8 cellular contexts compared by ENCODE assay signal in the genomic region with DNA sequence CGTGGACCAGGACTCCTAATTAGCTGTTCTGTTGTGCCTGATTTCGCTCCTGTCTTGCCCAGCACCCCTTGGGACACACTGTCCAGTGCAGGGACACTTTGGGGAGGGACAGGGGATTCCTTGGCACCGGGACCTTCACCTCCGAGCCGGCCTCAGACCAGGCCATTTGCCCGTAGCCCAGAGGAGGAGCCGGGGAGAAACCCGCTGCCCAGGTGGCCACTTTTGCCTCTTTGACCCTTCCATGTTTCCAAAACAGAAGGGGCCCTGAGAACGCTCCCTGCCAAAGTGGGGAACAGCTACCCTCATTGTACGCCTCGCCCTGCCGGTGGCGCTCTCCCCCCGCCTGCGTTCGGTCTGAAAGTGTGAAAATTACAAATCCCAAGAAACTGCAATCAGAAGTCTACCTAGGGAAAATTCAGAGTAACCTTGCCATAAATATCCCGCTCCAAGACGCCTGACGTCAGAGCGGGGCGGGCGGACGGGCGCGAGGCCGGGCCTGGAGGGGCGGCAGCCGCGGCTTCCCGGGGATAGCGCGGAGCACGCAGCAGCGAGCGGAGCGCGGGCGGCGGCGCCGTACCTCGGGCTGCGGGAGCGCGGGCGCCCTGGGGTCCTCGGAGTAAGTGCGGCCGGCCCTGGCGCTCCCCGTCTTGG. TPM values are rescaled to one million over a fixed set of nuclear protein-coding genes. Genes with fewer than 3 reads are reported as not detected.
A peak's percentile ranks its signal among the peaks of the same experiment; 100 is the strongest.
DNase-seq lines count a peak whose midpoint lies in the region; ATAC-seq and TF ChIP-seq lines count a peak whose summit lies in the region.
"Had no signal": no experiment of that assay in that cellular context is flagged by ENCODE, and none has a peak within 500 bp of the region (broad histone marks: within the 10 kb centered on the region; RNA-seq: fewer than 3 reads in every experiment).

A gene (plus strand): TSS at position 527 of the 651 bp plus-strand sequence. CDS start 63,927 bp downstream, outside the sequence.

- CTCF ChIA-PET in IMR-90 (lab: Yijun Ruan, JAX) = interaction anchor here (0.6 to 1.7 kb wide), 8 partner anchors 8 to 927 kb away, joined by 3 to 12 read pairs (median 4); no protein-coding TSS in a partner anchor

- H3K56ac ChIP-seq in IMR-90 (ENCODE audit: extremely low read depth, insufficient read depth, low read length) = no peak within 1 kb of the TSS

- in situ Hi-C loops in IMR-90 (cut with MboI; ENCODE audit: low sequenced_read_pairs) = no loop called here
- in situ Hi-C loops in astrocyte of the spinal cord (cut with HindIII; ENCODE audit: low sequenced_read_pairs) = no loop called here

- H4K20me1 ChIP-seq in IMR-90 (ENCODE audit: insufficient read depth, low read length) = no peaks in the 10 kb centered on the region; the same call in 1 of the 2 replicates

- H3K27ac ChIP-seq in IMR-90 (ENCODE audit: insufficient read depth, low read length) (peak within 1 kb of the TSS; percentile 35), iPS-20b (ENCODE audit: low read length) (no peak within 1 kb of the TSS)

- dilution Hi-C loops in IMR-90 (cut with HindIII; ENCODE audit: low sequenced_read_pairs, unreplicated experiment) = no loop called here

- H3K14ac ChIP-seq in IMR-90 (replicated peaks; ENCODE audit: low read depth, low read length) = peak within 1 kb of the TSS; percentile 22; the same call in 1 of the 2 replicates

- BruUV-seq in IMR-90 (replicated peaks; lab: Mats Ljungman, UMichigan) = no TSS peak

- POLR2A ChIA-PET in IMR-90 (lab: Charles Lee; ENCODE audit: unreplicated experiment) = no interaction called here

- H3K4me3 ChIP-seq in IMR-90 (ENCODE audit: insufficient read depth, low read depth, low read length) (peak within 1 kb of the TSS; percentile 49), astrocyte of the spinal cord (ENCODE audit: low read depth, low read length) (peak within 1 kb of the TSS; percentile 59), iPS-20b (ENCODE audit: low read length) (peak within 1 kb of the TSS; percentile 68), skeletal muscle cell (ENCODE audit: low read depth, low read length) (peak within 1 kb of the TSS; percentile 61)

- ATAC-seq in IMR-90 (ENCODE audit: low read depth) (peak; percentile 88), GM21360 (IDR thresholded peaks at IDR 0.05; ENCODE audit: unreplicated experiment) (no peak), HG02970 (IDR thresholded peaks at IDR 0.05; ENCODE audit: low FRiP score, unreplicated experiment) (no peak), GM18502 (IDR thresholded peaks at IDR 0.05; ENCODE audit: poor library complexity, unreplicated experiment) (no peak)

- H2BK120ac ChIP-seq in IMR-90 (ENCODE audit: low read depth, low read length) = peak within 1 kb of the TSS; percentile 86

- peak within 1 kb of the TSS; percentile 98 for H3K4me2 ChIP-seq in IMR-90 (ENCODE audit: low read depth, low read length)

- peaks cover 14% of the 10 kb centered on the region for H3K4me1 ChIP-seq in IMR-90 (ENCODE audit: control insufficient read depth, insufficient read depth, low read length)
- H3K4me1 ChIP-seq in iPS-20b (ENCODE audit: insufficient read depth, low read length) = no peaks in the 10 kb centered on the region

- peak within 1 kb of the TSS; percentile 39; the same call in 1 of the 2 replicates for H4K91ac ChIP-seq in IMR-90 (ENCODE audit: insufficient read depth, low read depth, low read length)

- intact Hi-C loops in IMR-90 (cut with micrococcal nuclease) = loop anchor here (1.0 to 5.0 kb wide), 5 partner anchors 50 to 515 kb away; a partner anchor contains a TSS

- peak within 1 kb of the TSS; percentile 15; the same call in 1 of the 2 replicates for H3K23ac ChIP-seq in IMR-90 (ENCODE audit: low read depth, low read length)

- DNase-seq in IMR-90 = peak; percentile 41
- peak; percentile 42 for DNase-seq in astrocyte of the spinal cord (ENCODE audit: low read depth, low spot score)
- no peak for DNase-seq in skeletal muscle cell (ENCODE audit: low read depth)
- DNase-seq: T-cell had no signal

- H4K5ac ChIP-seq in IMR-90 (ENCODE audit: low read depth, low read length) = peak within 1 kb of the TSS; percentile 69

- peak within 1 kb of the TSS; percentile 42; the same call in 1 of the 2 replicates for H2BK20ac ChIP-seq in IMR-90 (ENCODE audit: low read depth, low read length)

- peak within 1 kb of the TSS; percentile 70; the same call in 1 of the 3 replicates for H2BK15ac ChIP-seq in IMR-90 (ENCODE audit: low read depth, low read length)

- H2AK9ac ChIP-seq in IMR-90 (replicated peaks; ENCODE audit: low read depth, low read length, poor library complexity) = peak within 1 kb of the TSS; percentile 35

- H3K27me3 ChIP-seq in IMR-90 (ENCODE audit: control insufficient read depth, insufficient read depth, low read length) (no peaks in the 10 kb centered on the region), iPS-20b (ENCODE audit: insufficient read depth, low read length) (peaks cover 32% of the 10 kb centered on the region)

- H3K18ac ChIP-seq in IMR-90 (ENCODE audit: low read depth, low read length) = peak within 1 kb of the TSS; percentile 59

- H3K9me1 ChIP-seq in IMR-90 (ENCODE audit: insufficient read depth, low read length) = peaks cover 4% of the 10 kb centered on the region; the same call in 1 of the 2 replicates

- TF ChIP-seq POLR2A in IMR-90 (IDR thresholded peaks at IDR 0.05; ENCODE audit: low read depth, low read length) = no peak

- H3K9ac ChIP-seq in IMR-90 (ENCODE audit: low read depth, low read length) (peak within 1 kb of the TSS; percentile 41), iPS-20b (ENCODE audit: low read depth, low read length) (peak within 1 kb of the TSS; percentile 56; the same call in 1 of the 2 replicates)

- no peak for TF ChIP-seq RAD21 in IMR-90 (IDR thresholded peaks at IDR 0.05; ENCODE audit: low read length)

- H3K36me3 ChIP-seq in IMR-90 (ENCODE audit: control insufficient read depth, insufficient read depth, low read length) = no peaks in the 10 kb centered on the region
- H3K36me3 ChIP-seq in iPS-20b (ENCODE audit: insufficient read depth, low read depth, low read length) = no peaks in the 10 kb centered on the region

- H2BK5ac ChIP-seq in IMR-90 (ENCODE audit: low read depth, low read length, poor library complexity, severe bottlenecking) = peak within 1 kb of the TSS; percentile 76

- H3K4ac ChIP-seq in IMR-90 (ENCODE audit: low read depth, low read length) = peak within 1 kb of the TSS; percentile 75

- H3K9me3 ChIP-seq in IMR-90 (ENCODE audit: control insufficient read depth, insufficient read depth, low read length) = no peaks in the 10 kb centered on the region
- H3K9me3 ChIP-seq in iPS-20b (ENCODE audit: insufficient read depth, low read depth, low read length) = no peaks in the 10 kb centered on the region

- H3K79me1 ChIP-seq in IMR-90 (ENCODE audit: low read depth in 1 of 2, low read length in 2 of 2) = peaks cover 16 to 17% of the 10 kb centered on the region in 2 experiments; a peak in 3 of 4 replicates

- H2AFZ ChIP-seq in IMR-90 (replicated peaks; ENCODE audit: low read length, poor library complexity) = peak within 1 kb of the TSS; percentile 86

- WGBS in IMR-90 (ENCODE audit: extremely low coverage in 2 of 2, insufficient read length in 1 of 2), 2 experiments = 0% methylated on average over 11 of the region's 51 CpGs; no CpG with 5 or more reads in 1 of the 2 experiments

- TF ChIP-seq CTCF in IMR-90 (conservative IDR thresholded peaks at IDR 0.05; ENCODE audit: low read depth, low read length) = peak; percentile 27; the same call in 1 of the 2 replicates
- peak; percentile 46 for TF ChIP-seq CTCF in astrocyte of the spinal cord (IDR thresholded peaks at IDR 0.05; ENCODE audit: low read depth, low read length)

- H2AK5ac ChIP-seq in IMR-90 (ENCODE audit: low read depth, low read length) = peak within 1 kb of the TSS; percentile 90; the same call in 1 of the 2 replicates

- H4K8ac ChIP-seq in IMR-90 (ENCODE audit: low read depth in 2 of 2, low read length in 2 of 2) = peak within 1 kb of the TSS; percentile 74

TF ChIP-seq in IMR-90, 13 proteins besides CTCF, POLR2A, EP300 and RAD21:
- TF ChIP-seq CHD1 (IDR thresholded peaks at IDR 0.05; ENCODE audit: low read depth, low read length) (no peak), MXI1 (IDR thresholded peaks at IDR 0.05; ENCODE audit: borderline replicate concordance, low read depth, low read length) (peak; percentile 42; the same call in 1 of the 2 replicates)
TF ChIP-seq in IMR-90: peak in this region for 1.

RNA-seq across cellular contexts. Expression of the gene that starts here (rescaled TPM):
- total RNA-seq in IMR-90 (2012; rRNA removed) = 12.9 and 13.1 TPM in 2 replicates
- polyA plus RNA-seq in IMR-90 (2012; rRNA removed) = 11.2 and 11.9 TPM in 2 replicates
- 5.0 and 7.6 TPM in 2 replicates for polyA plus RNA-seq in IMR-90 (2012; cell fraction: cytosol; rRNA removed)
- 17.2 and 27.8 TPM in 2 replicates for polyA plus RNA-seq in IMR-90 (2012; cell fraction: nucleus; rRNA removed; ENCODE audit: low replicate concordance)
